11 cellular contexts compared by ENCODE assay signal in genomic region chr6:356828-357251, GRCh38. TPM values are rescaled to one million over a fixed set of nuclear protein-coding genes. Genes with fewer than 3 reads are reported as not detected.
DNase-seq lines count a peak whose midpoint lies in the region; ATAC-seq and TF ChIP-seq lines count a peak whose summit lies in the region.
"Had no signal": no experiment of that assay in that cellular context is flagged by ENCODE, and none has a peak within 500 bp of the region (broad histone marks: within the 10 kb centered on the region; RNA-seq: fewer than 3 reads in every experiment).

No MANE protein-coding gene starts in this region.

- intact Hi-C loops in activated B cell treated with CpG ODN at 0.5 μM for 24 hours (cut with micrococcal nuclease): loop anchor here (1.0 to 2.0 kb wide), 3 partner anchors 16 to 65 kb away; partner anchors contain the start of gene DUSP22

- no peaks in the 10 kb centered on the region for H3K27me3 Mint-ChIP-seq in activated B cell treated with CpG ODN at 0.5 μM for 24 hours
- H3K27me3 Mint-ChIP-seq in activated CD8-positive, alpha-beta memory T cell treated with anti-CD3 and anti-CD28 coated beads, Interleukin-2, amount 10 ng/mL, durations not matched to agents 7 days and 5 days: no peaks in the 10 kb centered on the region

- TF ChIP-seq CTCF in activated B cell treated with CpG ODN at 0.5 μM for 24 hours (IDR thresholded peaks at IDR 0.05): no peak

- H3K9me3 Mint-ChIP-seq in activated B cell treated with CpG ODN at 0.5 μM for 24 hours: no peaks in the 10 kb centered on the region
- H3K9me3 Mint-ChIP-seq in activated CD8-positive, alpha-beta memory T cell treated with anti-CD3 and anti-CD28 coated beads, Interleukin-2, amount 10 ng/mL, durations not matched to agents 7 days and 5 days (ENCODE audit: low read depth): no peaks in the 10 kb centered on the region

- POLR2A ChIA-PET in activated B cell treated with CpG ODN at 0.5 μM for 24 hours (lab: Charles Lee): interaction anchor here (1.1 to 4.3 kb wide), 5 partner anchors 19 to 119 kb away, joined by 4 to 31 read pairs (median 4); partner anchors contain the start of gene IRF4

- peaks cover 11% of the 10 kb centered on the region for H3K36me3 Mint-ChIP-seq in activated B cell treated with CpG ODN at 0.5 μM for 24 hours (ENCODE audit: low read depth)
- no peaks in the 10 kb centered on the region for H3K36me3 Mint-ChIP-seq in activated CD8-positive, alpha-beta memory T cell treated with anti-CD3 and anti-CD28 coated beads, Interleukin-2, amount 10 ng/mL, durations not matched to agents 7 days and 5 days

- peak; percentile 9 for DNase-seq in stimulated activated CD4-positive, alpha-beta T cell treated with anti-CD3 and anti-CD28 coated beads, Interleukin-2, amount 100 ng/mL, for 4 hours (ENCODE audit: low read depth)
- no peak for DNase-seq in stimulated activated CD4-positive, alpha-beta T cell treated with anti-CD3 and anti-CD28 coated beads, Interleukin-4, amount 100 ng/mL, for 1 hour
- no peak for DNase-seq in activated B cell treated with CpG ODN at 0.5 μM for 24 hours
- no peak for DNase-seq in OCI-M2 (lab: John Stamatoyannopoulos, UW; ENCODE audit: unreplicated experiment)
- no peak for DNase-seq in activated CD8-positive, alpha-beta memory T cell treated with anti-CD3 and anti-CD28 coated beads, Interleukin-2, amount 10 ng/mL, durations not matched to agents 7 days and 5 days
- DNase-seq in NCI-H2081 (lab: John Stamatoyannopoulos, UW): no peak
- DNase-seq: dermis blood vessel endothelial cell, NCI-H345, nucleus accumbens had no signal

- peak overlapping the region; percentile 68 for H3K4me3 Mint-ChIP-seq in activated B cell treated with CpG ODN at 0.5 μM for 24 hours
- H3K4me3 Mint-ChIP-seq in activated CD8-positive, alpha-beta memory T cell treated with anti-CD3 and anti-CD28 coated beads, Interleukin-2, amount 10 ng/mL, durations not matched to agents 7 days and 5 days: no peak overlapping the region

- H3K4me1 Mint-ChIP-seq in activated B cell treated with CpG ODN at 0.5 μM for 24 hours: peaks cover 73% of the 10 kb centered on the region
- H3K4me1 Mint-ChIP-seq in activated CD8-positive, alpha-beta memory T cell treated with anti-CD3 and anti-CD28 coated beads, Interleukin-2, amount 10 ng/mL, durations not matched to agents 7 days and 5 days: peaks cover 2% of the 10 kb centered on the region

- peak overlapping the region; percentile 93 for H3K27ac Mint-ChIP-seq in activated B cell treated with CpG ODN at 0.5 μM for 24 hours
- H3K27ac Mint-ChIP-seq in activated CD8-positive, alpha-beta memory T cell treated with anti-CD3 and anti-CD28 coated beads, Interleukin-2, amount 10 ng/mL, durations not matched to agents 7 days and 5 days: no peak overlapping the region

- ATAC-seq in HG02588 (IDR thresholded peaks at IDR 0.05; ENCODE audit: unreplicated experiment): peak; percentile 32
- peak; percentile 85 for ATAC-seq in activated B cell treated with CpG ODN at 0.5 μM for 24 hours (ENCODE audit: low read depth)
- no peak for ATAC-seq in GM21381 (IDR thresholded peaks at IDR 0.05; ENCODE audit: unreplicated experiment)
- ATAC-seq in activated CD8-positive, alpha-beta memory T cell treated with anti-CD3 and anti-CD28 coated beads, Interleukin-2, amount 10 ng/mL, durations not matched to agents 7 days and 5 days: no peak

- CTCF ChIA-PET in activated B cell treated with CpG ODN at 0.5 μM for 24 hours (lab: Charles Lee): no interaction called here
- CTCF ChIA-PET in activated CD8-positive, alpha-beta memory T cell treated with anti-CD3 and anti-CD28 coated beads, Interleukin-2, amount 10 ng/mL, durations not matched to agents 7 days and 5 days (lab: Charles Lee): interaction anchor here (1.0 kb wide), 1 partner anchor 12 kb away, joined by 3 read pairs; no protein-coding TSS in a partner anchor

RNA-seq across cellular contexts. Expression of gene IRF4, which starts 34.7 kb away (rescaled TPM):
- total RNA-seq in activated B cell treated with CpG ODN at 0.5 μM for 24 hours: 417 and 426 TPM in 2 replicates
- total RNA-seq in activated CD8-positive, alpha-beta memory T cell treated with anti-CD3 and anti-CD28 coated beads, Interleukin-2, amount 10 ng/mL, durations not matched to agents 7 days and 5 days: 100 to 1,000 TPM; 184 to 254 TPM
- total RNA-seq: dermis blood vessel endothelial cell had no signal

Comparison
In these comparisons a context has a peak if more than half of its experiments do, and no peak if none do; other contexts are left out.
1. ATAC-seq: peak in HG02588 (single experiment) and activated B cell treated with CpG ODN at 0.5 μM for 24 hours (single experiment); none in GM21381 (single experiment) and activated CD8-positive, alpha-beta memory T cell treated with anti-CD3 and anti-CD28 coated beads, Interleukin-2, amount 10 ng/mL, durations not matched to agents 7 days and 5 days (single experiment).